In genomic region chr2:11467126-11467649, GRCh38 we compare ENCODE assay signal across 12 cellular contexts. TPM values are rescaled to one million over a fixed set of nuclear protein-coding genes. Genes with fewer than 3 reads are reported as not detected.
A peak's percentile ranks its signal among the peaks of the same experiment; 100 is the strongest.
DNase-seq lines count a peak whose midpoint lies in the region; ATAC-seq and TF ChIP-seq lines count a peak whose summit lies in the region.
"Had no signal": no experiment of that assay in that cellular context is flagged by ENCODE, and none has a peak within 500 bp of the region (broad histone marks: within the 10 kb centered on the region; RNA-seq: fewer than 3 reads in every experiment).

No MANE protein-coding gene starts in this region.

- ATAC-seq in CD8-positive, alpha-beta T cell, result no peak
- ATAC-seq in activated CD8-positive, alpha-beta T cell treated with anti-CD3 and anti-CD28 coated beads, Interleukin-2, amount 10 ng/mL, durations not matched to agents 7 days and 5 days, result no peak
- ATAC-seq in natural killer cell treated with Interleukin-12 subunit alpha and Interleukin-12 subunit beta and Interleukin-15 and Interleukin-18, amount 100 ng/mL, for 72 hours, result no peak
- ATAC-seq in left lobe of liver (no peak), lower lobe of right lung (no peak)

- no peak for TF ChIP-seq CTCF in CD8-positive, alpha-beta T cell (IDR thresholded peaks at IDR 0.05)
- no peak for TF ChIP-seq CTCF in foreskin fibroblast (IDR thresholded peaks at IDR 0.05; ENCODE audit: low read depth, low read length)
- TF ChIP-seq CTCF in lower lobe of right lung (IDR thresholded peaks at IDR 0.05), result no peak

- H3K9me3 ChIP-seq in CD8-positive, alpha-beta T cell (ENCODE audit: low read length), result no peaks in the 10 kb centered on the region
- H3K9me3 ChIP-seq in lower lobe of right lung, result no peaks in the 10 kb centered on the region

- POLR2A ChIA-PET in CD8-positive, alpha-beta T cell (lab: Charles Lee), result no interaction called here
- POLR2A ChIA-PET in activated CD8-positive, alpha-beta T cell treated with anti-CD3 and anti-CD28 coated beads, Interleukin-2, amount 10 ng/mL, durations not matched to agents 7 days and 5 days (lab: Charles Lee), result no interaction called here

- H3K4me3 Mint-ChIP-seq in CD8-positive, alpha-beta T cell, result peak overlapping the region; percentile 96
- H3K4me3 Mint-ChIP-seq in IgD-negative memory B cell, result peak overlapping the region; percentile 80 to 97 (median 94)
- H3K4me3 Mint-ChIP-seq in activated CD8-positive, alpha-beta T cell treated with anti-CD3 and anti-CD28 coated beads, Interleukin-2, amount 10 ng/mL, durations not matched to agents 7 days and 5 days, result peak overlapping the region; percentile 94
- peak overlapping the region; percentile 96 for H3K4me3 Mint-ChIP-seq in natural killer cell treated with Interleukin-12 subunit alpha and Interleukin-12 subunit beta and Interleukin-15 and Interleukin-18, amount 100 ng/mL, for 72 hours

- H3K4me1 Mint-ChIP-seq in CD8-positive, alpha-beta T cell (ENCODE audit: low read depth), result peaks cover 31% of the 10 kb centered on the region
- peaks cover 8 to 17% (median 15%) of the 10 kb centered on the region in 3 donors for H3K4me1 Mint-ChIP-seq in IgD-negative memory B cell
- peaks cover 25% of the 10 kb centered on the region for H3K4me1 Mint-ChIP-seq in activated CD8-positive, alpha-beta T cell treated with anti-CD3 and anti-CD28 coated beads, Interleukin-2, amount 10 ng/mL, durations not matched to agents 7 days and 5 days (ENCODE audit: low read depth)
- peaks cover 33% of the 10 kb centered on the region in 2 donors for H3K4me1 Mint-ChIP-seq in natural killer cell treated with Interleukin-12 subunit alpha and Interleukin-12 subunit beta and Interleukin-15 and Interleukin-18, amount 100 ng/mL, for 72 hours (ENCODE audit: low read depth in 2 of 2)

- no peaks in the 10 kb centered on the region for H3K9me3 Mint-ChIP-seq in CD8-positive, alpha-beta T cell
- no peaks in the 10 kb centered on the region for H3K9me3 Mint-ChIP-seq in IgD-negative memory B cell
- no peaks in the 10 kb centered on the region for H3K9me3 Mint-ChIP-seq in activated CD8-positive, alpha-beta T cell treated with anti-CD3 and anti-CD28 coated beads, Interleukin-2, amount 10 ng/mL, durations not matched to agents 7 days and 5 days (ENCODE audit: insufficient read depth)
- no peaks in the 10 kb centered on the region for H3K9me3 Mint-ChIP-seq in natural killer cell treated with Interleukin-12 subunit alpha and Interleukin-12 subunit beta and Interleukin-15 and Interleukin-18, amount 100 ng/mL, for 72 hours

- peaks cover 4% of the 10 kb centered on the region for H3K36me3 Mint-ChIP-seq in CD8-positive, alpha-beta T cell
- H3K36me3 Mint-ChIP-seq in IgD-negative memory B cell, result peaks cover 2% of the 10 kb centered on the region
- H3K36me3 Mint-ChIP-seq in activated CD8-positive, alpha-beta T cell treated with anti-CD3 and anti-CD28 coated beads, Interleukin-2, amount 10 ng/mL, durations not matched to agents 7 days and 5 days (ENCODE audit: low read depth), result peaks cover 13% of the 10 kb centered on the region
- H3K36me3 Mint-ChIP-seq in natural killer cell treated with Interleukin-12 subunit alpha and Interleukin-12 subunit beta and Interleukin-15 and Interleukin-18, amount 100 ng/mL, for 72 hours, result peaks cover 9% of the 10 kb centered on the region

- intact Hi-C loops in CD8-positive, alpha-beta T cell (cut with DNase I, micrococcal nuclease), result loop anchor here (5.0 to 10.0 kb wide), 7 partner anchors 310 to 1345 kb away; partner anchors contain the start of genes PDIA6 (in 2 of the 2), ODC1 (in 1 of the 2), RRM2 (in 1 of the 2) and SLC66A3 (in 1 of the 2)
- intact Hi-C loops in lower lobe of right lung (cut with DNase I), result no loop called here

- H3K27ac Mint-ChIP-seq in CD8-positive, alpha-beta T cell, result no peak overlapping the region
- H3K27ac Mint-ChIP-seq in IgD-negative memory B cell, result peak overlapping the region in 2 of 3 donors; percentile 12 to 96
- no peak overlapping the region for H3K27ac Mint-ChIP-seq in activated CD8-positive, alpha-beta T cell treated with anti-CD3 and anti-CD28 coated beads, Interleukin-2, amount 10 ng/mL, durations not matched to agents 7 days and 5 days
- peak overlapping the region; percentile 84 to 98 for H3K27ac Mint-ChIP-seq in natural killer cell treated with Interleukin-12 subunit alpha and Interleukin-12 subunit beta and Interleukin-15 and Interleukin-18, amount 100 ng/mL, for 72 hours

- H3K27me3 ChIP-seq in CD8-positive, alpha-beta T cell (ENCODE audit: insufficient read depth, low read length), result no peaks in the 10 kb centered on the region
- no peaks in the 10 kb centered on the region for H3K27me3 ChIP-seq in lower lobe of right lung (ENCODE audit: low read depth)

- no peaks in the 10 kb centered on the region for H3K36me3 ChIP-seq in CD8-positive, alpha-beta T cell (ENCODE audit: insufficient read depth, low read length)
- no peaks in the 10 kb centered on the region for H3K36me3 ChIP-seq in lower lobe of right lung

- peaks cover 13% of the 10 kb centered on the region for H3K4me1 ChIP-seq in CD8-positive, alpha-beta T cell (ENCODE audit: insufficient read depth, low read length)
- H3K4me1 ChIP-seq in lower lobe of right lung, result peaks cover 32% of the 10 kb centered on the region

- CTCF ChIA-PET in CD8-positive, alpha-beta T cell (lab: Charles Lee), result interaction anchor here (0.8 to 6.2 kb wide), 4 partner anchors 8 to 336 kb away, joined by 4 to 33 read pairs (median 6); a partner anchor contains a TSS
- CTCF ChIA-PET in activated CD8-positive, alpha-beta T cell treated with anti-CD3 and anti-CD28 coated beads, Interleukin-2, amount 10 ng/mL, durations not matched to agents 7 days and 5 days (lab: Charles Lee), result interaction anchor here (0.6 to 2.3 kb wide), 6 partner anchors 11 to 335 kb away, joined by 3 to 12 read pairs (median 3); a partner anchor contains a TSS

- no peak overlapping the region for H3K4me3 ChIP-seq in CD8-positive, alpha-beta T cell (ENCODE audit: low read depth, low read length)
- H3K4me3 ChIP-seq in foreskin fibroblast (ENCODE audit: low read depth in 1 of 2, low read length in 2 of 2) (no peak overlapping the region), lower lobe of right lung (no peak overlapping the region)

- no peak for DNase-seq in CD8-positive, alpha-beta T cell
- no peak for DNase-seq in activated CD8-positive, alpha-beta T cell treated with anti-CD3 and anti-CD28 coated beads, Interleukin-2, amount 10 ng/mL, durations not matched to agents 7 days and 5 days
- DNase-seq in natural killer cell treated with Interleukin-12 subunit alpha and Interleukin-12 subunit beta and Interleukin-15 and Interleukin-18, amount 100 ng/mL, for 72 hours (ENCODE audit: low spot score), result no peak
- no peak for DNase-seq in left lobe of liver (ENCODE audit: low spot score)
- DNase-seq in foreskin fibroblast, result no peak
- DNase-seq in SHP77 (lab: John Stamatoyannopoulos, UW), result no peak
- DNase-seq in lower lobe of right lung, result no peak
- DNase-seq: activated CD4-positive, alpha-beta T cell treated with anti-CD3 and anti-CD28 coated beads for 48 hours; anterior cingulate cortex; NCI-H1105; trophoblast cell had no signal

- no peaks in the 10 kb centered on the region for H3K27me3 Mint-ChIP-seq in CD8-positive, alpha-beta T cell (ENCODE audit: low read depth)
- no peaks in the 10 kb centered on the region for H3K27me3 Mint-ChIP-seq in IgD-negative memory B cell
- no peaks in the 10 kb centered on the region for H3K27me3 Mint-ChIP-seq in activated CD8-positive, alpha-beta T cell treated with anti-CD3 and anti-CD28 coated beads, Interleukin-2, amount 10 ng/mL, durations not matched to agents 7 days and 5 days (ENCODE audit: low read depth)
- H3K27me3 Mint-ChIP-seq in natural killer cell treated with Interleukin-12 subunit alpha and Interleukin-12 subunit beta and Interleukin-15 and Interleukin-18, amount 100 ng/mL, for 72 hours, result no peaks in the 10 kb centered on the region

- no peak overlapping the region for H3K27ac ChIP-seq in CD8-positive, alpha-beta T cell (ENCODE audit: low read depth, low read length)
- H3K27ac ChIP-seq in lower lobe of right lung, result no peak overlapping the region

RNA-seq across cellular contexts. Expression of gene E2F6, which starts 1.2 kb away (rescaled TPM):
- 1 to 10 TPM; 4.9 to 5.0 TPM for total RNA-seq in CD8-positive, alpha-beta T cell
- 4.4 TPM for polyA plus RNA-seq in IgD-negative memory B cell
- 1 to 10 TPM; 8.2 to 8.4 TPM for total RNA-seq in activated CD8-positive, alpha-beta T cell treated with anti-CD3 and anti-CD28 coated beads, Interleukin-2, amount 10 ng/mL, durations not matched to agents 7 days and 5 days
- total RNA-seq in natural killer cell treated with Interleukin-12 subunit alpha and Interleukin-12 subunit beta and Interleukin-15 and Interleukin-18, amount 100 ng/mL, for 72 hours, result 10 to 100 TPM; 10.8 to 11.6 TPM
- total RNA-seq in left lobe of liver (5.0 TPM), lower lobe of right lung (12.3 TPM)

Comparison
In these comparisons a context has a peak if more than half of its experiments do, and no peak if none do; other contexts are left out.
1. H3K27ac Mint-ChIP-seq: peak in IgD-negative memory B cell (2 of 3) and natural killer cell treated with Interleukin-12 subunit alpha and Interleukin-12 subunit beta and Interleukin-15 and Interleukin-18, amount 100 ng/mL, for 72 hours (2 of 2); none in CD8-positive, alpha-beta T cell (single experiment) and activated CD8-positive, alpha-beta T cell treated with anti-CD3 and anti-CD28 coated beads, Interleukin-2, amount 10 ng/mL, durations not matched to agents 7 days and 5 days (single experiment).
2. Peak in every context shown above with its lines, with median percentiles within 50 percentile points of each other: H3K4me3 Mint-ChIP-seq.